Comparison of ENCODE assay signal across 9 cellular contexts in the genomic region with DNA sequence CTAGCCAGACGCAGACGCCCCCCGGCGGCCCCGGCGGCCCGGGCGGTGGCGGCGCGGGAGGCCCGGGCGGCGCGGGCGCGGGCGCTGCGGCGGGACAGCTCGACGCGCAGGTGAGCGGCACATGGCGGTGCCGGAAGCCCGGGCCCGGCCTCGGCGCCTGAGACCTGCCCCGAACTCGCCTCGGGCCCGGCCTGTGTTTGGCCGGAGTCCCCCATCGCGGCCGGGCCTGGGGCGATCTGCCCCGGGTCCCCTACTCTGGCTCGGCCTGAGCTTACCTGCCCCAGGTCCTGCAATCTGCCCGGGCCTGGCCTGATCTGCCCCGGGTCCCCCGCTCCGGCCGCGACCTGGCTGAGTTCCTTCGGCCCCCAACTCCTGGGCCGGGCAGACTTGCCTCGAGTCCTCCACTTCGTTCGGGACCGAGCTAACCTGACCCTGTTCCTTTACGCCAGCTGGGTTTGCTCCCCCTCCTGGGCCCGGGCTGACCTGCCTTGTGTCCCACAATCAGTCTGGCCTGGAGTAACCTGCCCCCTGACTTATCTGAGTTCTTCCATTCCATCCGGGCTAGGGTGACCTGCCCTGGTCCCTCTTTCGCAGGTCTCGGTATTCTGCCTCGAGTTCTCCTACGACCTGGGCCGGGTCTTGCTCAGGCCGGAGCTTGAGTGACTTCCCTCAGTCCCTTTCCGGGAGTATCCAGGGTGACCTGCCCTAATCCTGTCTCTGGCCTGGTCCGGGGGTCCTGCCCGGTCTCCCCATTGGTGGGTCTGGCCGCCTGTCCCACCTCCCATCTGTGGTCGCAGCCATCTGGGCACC. TPM values are rescaled to one million over a fixed set of nuclear protein-coding genes. Genes with fewer than 3 reads are reported as not detected.
DNase-seq lines count a peak whose midpoint lies in the region; ATAC-seq, FAIRE-seq and TF ChIP-seq lines count a peak whose summit lies in the region.
"Had no signal": no experiment of that assay in that cellular context is flagged by ENCODE, and none has a peak within 500 bp of the region (broad histone marks: within the 10 kb centered on the region; RNA-seq: fewer than 3 reads in every experiment).

No MANE protein-coding gene starts in this region.

- peaks cover 58% of the 10 kb centered on the region for H3K79me2 ChIP-seq in ACC112 (ENCODE audit: control insufficient read depth, insufficient read depth, low read length, unreplicated experiment)

- intact Hi-C loops in dendritic cell treated with granulocyte-macrophage colony-stimulating factor and Interleukin-4, amounts not matched to agents 40 ng/mL and 50 ng/mL, for 4 days (cut with micrococcal nuclease): loop anchor here (2.0 kb wide), 1 partner anchor 16 kb away; no protein-coding TSS in a partner anchor
- intact Hi-C loops in tibial artery (cut with DNase I; ENCODE audit: low total_unique reads): loop anchor here (5.0 kb wide), 1 partner anchor 145 kb away; no protein-coding TSS in a partner anchor

- H3K27ac ChIP-seq in ACC112 (ENCODE audit: low read depth, low read length) (peak overlapping the region; percentile 67; the same call in 1 of the 2 replicates), RWPE2 (ENCODE audit: poor library complexity, severe bottlenecking) (peak overlapping the region; percentile 56), tibial artery (peak overlapping the region; percentile 79 to 89)

- FAIRE-seq in GM18507 (lab: Jason Lieb, UNC): peak; percentile 31

- ATAC-seq in HG02981 (IDR thresholded peaks at IDR 0.05; ENCODE audit: unreplicated experiment): peak; percentile 18
- ATAC-seq in RWPE2 (ENCODE audit: low read depth): peak; percentile 60

- H3K9me3 Mint-ChIP-seq in dendritic cell treated with granulocyte-macrophage colony-stimulating factor and Interleukin-4, amounts not matched to agents 40 ng/mL and 50 ng/mL, for 4 days: peaks cover 1% of the 10 kb centered on the region

- TF ChIP-seq CTCF in RWPE2 (IDR thresholded peaks at IDR 0.05; ENCODE audit: poor library complexity, severe bottlenecking) (peak; percentile 24), tibial artery (IDR thresholded peaks at IDR 0.05) (no peak)

- peak overlapping the region; percentile 87 for H3K27ac Mint-ChIP-seq in dendritic cell treated with granulocyte-macrophage colony-stimulating factor and Interleukin-4, amounts not matched to agents 40 ng/mL and 50 ng/mL, for 4 days

- peak overlapping the region; percentile 95 for H3K4me3 Mint-ChIP-seq in dendritic cell treated with granulocyte-macrophage colony-stimulating factor and Interleukin-4, amounts not matched to agents 40 ng/mL and 50 ng/mL, for 4 days

- H3K36me3 Mint-ChIP-seq in dendritic cell treated with granulocyte-macrophage colony-stimulating factor and Interleukin-4, amounts not matched to agents 40 ng/mL and 50 ng/mL, for 4 days (ENCODE audit: low read depth): peaks cover 53% of the 10 kb centered on the region

- H3K9me3 ChIP-seq in RWPE2 (ENCODE audit: severe bottlenecking): no peaks in the 10 kb centered on the region
- no peaks in the 10 kb centered on the region for H3K9me3 ChIP-seq in tibial artery

- H3K27me3 ChIP-seq in ACC112 (ENCODE audit: insufficient read depth, low read length) (no peaks in the 10 kb centered on the region), RWPE2 (ENCODE audit: insufficient read depth, poor library complexity, severe bottlenecking) (no peaks in the 10 kb centered on the region), tibial artery (no peaks in the 10 kb centered on the region)

- peak overlapping the region; percentile 60 for H2AFZ ChIP-seq in ACC112 (ENCODE audit: low read length, unreplicated experiment)

- H3K4me1 ChIP-seq in ACC112 (ENCODE audit: control insufficient read depth, insufficient read depth, low read length, unreplicated experiment) (peaks cover 18% of the 10 kb centered on the region), RWPE2 (ENCODE audit: insufficient read depth, poor library complexity, severe bottlenecking) (peaks cover 7% of the 10 kb centered on the region), tibial artery (peaks cover 0 to 48% (median 30%) of the 10 kb centered on the region in 4 donors)

- H3K27me3 Mint-ChIP-seq in dendritic cell treated with granulocyte-macrophage colony-stimulating factor and Interleukin-4, amounts not matched to agents 40 ng/mL and 50 ng/mL, for 4 days: peaks cover 6% of the 10 kb centered on the region

- H3K36me3 ChIP-seq in ACC112 (ENCODE audit: insufficient read depth, low read length) (peaks cover 3% of the 10 kb centered on the region; the same call in 1 of the 2 replicates), RWPE2 (ENCODE audit: low read depth) (peaks cover 36% of the 10 kb centered on the region), tibial artery (peaks cover 0 to 9% (median 0%) of the 10 kb centered on the region in 3 donors)

- peak overlapping the region; percentile 93 for H3K4me3 ChIP-seq in ACC112 (ENCODE audit: low read depth, low read length)
- H3K4me3 ChIP-seq in RWPE2 (ENCODE audit: severe bottlenecking): peak overlapping the region; percentile 83
- peak overlapping the region; percentile 72 to 97 for H3K4me3 ChIP-seq in tibial artery

- peaks cover 57% of the 10 kb centered on the region for H3K4me1 Mint-ChIP-seq in dendritic cell treated with granulocyte-macrophage colony-stimulating factor and Interleukin-4, amounts not matched to agents 40 ng/mL and 50 ng/mL, for 4 days (ENCODE audit: low read depth)

- DNase-seq in GM18507 (ENCODE audit: extremely low spot score, insufficient read length, low read depth): no peak
- DNase-seq in RWPE2 (ENCODE audit: low spot score): no peak
- peak; percentile 39 to 42 for DNase-seq in lung microvascular endothelial cell (ENCODE audit: low read depth in 2 of 2)
- no peak for DNase-seq in tibial artery
- DNase-seq in NCI-H1105 (lab: John Stamatoyannopoulos, UW): no peak

RNA-seq across cellular contexts. Expression of a gene that starts 0.8 kb away (rescaled TPM):
- total RNA-seq in lung microvascular endothelial cell: 42.9 and 51.6 TPM in 2 replicates

RNA-seq across cellular contexts. Expression of a gene that starts 41.4 kb away (rescaled TPM):
- total RNA-seq in lung microvascular endothelial cell: not detected in 2 replicates
- total RNA-seq: HT1080 had no signal

Comparison
In these comparisons a context has a peak if more than half of its experiments do, and no peak if none do; other contexts are left out.
1. DNase-seq: peak in lung microvascular endothelial cell (2 of 2); none in GM18507 (single experiment), RWPE2 (single experiment), tibial artery (0 of 2) and NCI-H1105 (single experiment).
2. Peak in every context shown above with its lines, with median percentiles within 50 percentile points of each other: H3K27ac ChIP-seq and H3K4me3 ChIP-seq.